ENCODE assay signal across 14 cellular contexts in genomic region chr17:7593296-7593695, GRCh38.
"Had no signal": no experiment of that assay in that cellular context is flagged by ENCODE, and none has a peak within 500 bp of the region (broad histone marks: within the 10 kb centered on the region; RNA-seq: fewer than 3 reads in every experiment).

No MANE protein-coding gene starts in this region.

- H3K4me1 Mint-ChIP-seq: activated T-helper 17 cell treated with anti-CD3 and anti-CD28 coated beads, Interleukin-2, amount 50 U/mL, for 72 hours; central memory CD8-positive, alpha-beta T cell; stimulated activated memory B cell treated with anti-CD40 and anti-IgM and Interleukin-4, amounts not matched to agents 10 μg/mL and 1 μg/mL and 100 μg/mL, for 72 hours had no signal

- DNase-seq: activated B cell treated with CpG ODN at 0.5 μM for 24 hours; activated CD4-positive, alpha-beta T cell treated with anti-CD3 and anti-CD28 coated beads for 48 hours; activated naive CD4-positive, alpha-beta T cell treated with Interleukin-2 at 50 U/mL for 16 hours; amygdala; brain microvascular endothelial cell; cortex of kidney; effector CD4-positive, alpha-beta T cell; thyroid gland had no signal

- H3K4me3 ChIP-seq: lung, thyroid gland had no signal

- H2AFZ ChIP-seq: parathyroid adenoma had no signal

- H3K9me3 Mint-ChIP-seq: activated B cell treated with CpG ODN at 0.5 μM for 24 hours; activated T-helper 17 cell treated with anti-CD3 and anti-CD28 coated beads, Interleukin-2, amount 50 U/mL, for 72 hours; central memory CD8-positive, alpha-beta T cell; stimulated activated memory B cell treated with anti-CD40 and anti-IgM and Interleukin-4, amounts not matched to agents 10 μg/mL and 1 μg/mL and 100 μg/mL, for 72 hours had no signal

- H3K9ac ChIP-seq: parathyroid adenoma had no signal

- H3K79me2 ChIP-seq: parathyroid adenoma had no signal

- H3K27me3 Mint-ChIP-seq: activated B cell treated with CpG ODN at 0.5 μM for 24 hours; activated T-helper 17 cell treated with anti-CD3 and anti-CD28 coated beads, Interleukin-2, amount 50 U/mL, for 72 hours; central memory CD8-positive, alpha-beta T cell; stimulated activated memory B cell treated with anti-CD40 and anti-IgM and Interleukin-4, amounts not matched to agents 10 μg/mL and 1 μg/mL and 100 μg/mL, for 72 hours had no signal

- ATAC-seq: activated T-helper 17 cell treated with anti-CD3 and anti-CD28 coated beads, Interleukin-2, amount 50 U/mL, for 72 hours; stimulated activated memory B cell treated with anti-CD40 and anti-IgM and Interleukin-4, amounts not matched to agents 10 μg/mL and 1 μg/mL and 100 μg/mL, for 72 hours had no signal

- H3K4me3 Mint-ChIP-seq: activated B cell treated with CpG ODN at 0.5 μM for 24 hours; activated T-helper 17 cell treated with anti-CD3 and anti-CD28 coated beads, Interleukin-2, amount 50 U/mL, for 72 hours; central memory CD8-positive, alpha-beta T cell; stimulated activated memory B cell treated with anti-CD40 and anti-IgM and Interleukin-4, amounts not matched to agents 10 μg/mL and 1 μg/mL and 100 μg/mL, for 72 hours had no signal

- H3K27me3 ChIP-seq: brain microvascular endothelial cell, neutrophil, thyroid gland had no signal

- H3K27ac ChIP-seq: brain microvascular endothelial cell, neutrophil, parathyroid adenoma, thyroid gland had no signal

- H3K27ac Mint-ChIP-seq: activated B cell treated with CpG ODN at 0.5 μM for 24 hours; stimulated activated memory B cell treated with anti-CD40 and anti-IgM and Interleukin-4, amounts not matched to agents 10 μg/mL and 1 μg/mL and 100 μg/mL, for 72 hours had no signal
